ENCODE assay signal across 1 cellular context in genomic region chr20:50794846-50795634, GRCh38.
TF ChIP-seq lines count a peak whose summit lies in the region.

A gene with protein sequence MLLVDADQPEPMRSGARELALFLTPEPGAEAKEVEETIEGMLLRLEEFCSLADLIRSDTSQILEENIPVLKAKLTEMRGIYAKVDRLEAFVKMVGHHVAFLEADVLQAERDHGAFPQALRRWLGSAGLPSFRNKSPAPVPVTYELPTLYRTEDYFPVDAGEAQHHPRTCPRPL (plus strand): TSS chr20:50795061. CDS start chr20:50795084, 23 bp downstream.

TF ChIP-seq in GM12878, 131 proteins besides CTCF, POLR2A, EP300 and RAD21 (continued from another document and continues in another):
- TF ChIP-seq BCLAF1 (IDR thresholded peaks at IDR 0.05) (0 out of 2 replicates have a peak, but pooled peaks have one; percentile 52), BRCA1 (IDR thresholded peaks at IDR 0.05; ENCODE audit: low read depth, low read length) (no peak), TCF12 (IDR thresholded peaks at IDR 0.05; ENCODE audit: low read depth, low read length) (peak; percentile 98), EZH2 (IDR thresholded peaks at IDR 0.05; ENCODE audit: borderline replicate concordance, control insufficient read depth, low read depth, low read length) (no peak), IKZF1 (conservative IDR thresholded peaks at IDR 0.05) (peak; percentile 83), MYC (IDR thresholded peaks at IDR 0.05; ENCODE audit: insufficient read depth, insufficient read length, insufficient replicate concordance, low read length, severe bottlenecking) (no peak), TAF1 (IDR thresholded peaks at IDR 0.05; ENCODE audit: borderline replicate concordance, low read depth, low read length) (peak; percentile 57), ETV6 (conservative IDR thresholded peaks at IDR 0.05 in 1 of 2, IDR thresholded peaks at IDR 0.05 in 1 of 2; ENCODE audit: borderline replicate concordance in 1 of 2, low read depth in 1 of 2) (peak in 1 of 2 experiments; percentile 89; a peak in 3 of 4 replicates), ATF2 (IDR thresholded peaks at IDR 0.05; ENCODE audit: low read length) (no peak), BMI1 (IDR thresholded peaks at IDR 0.05; ENCODE audit: borderline replicate concordance) (no peak), TCF3 (IDR thresholded peaks at IDR 0.05; ENCODE audit: borderline replicate concordance, insufficient read depth, low read depth, low read length) (peak; percentile 99), SRF (IDR thresholded peaks at IDR 0.05; ENCODE audit: low read depth in 2 of 2, low read length in 2 of 2) (no peak), MEF2A (IDR thresholded peaks at IDR 0.05; ENCODE audit: insufficient read depth, low read depth, low read length) (peak; percentile 85; the same call in 1 of the 2 replicates), CEBPB (IDR thresholded peaks at IDR 0.05; ENCODE audit: borderline replicate concordance in 1 of 2, low read depth in 2 of 2, low read length in 2 of 2) (no peak), ZZZ3 (IDR thresholded peaks at IDR 0.05; ENCODE audit: control insufficient read depth, insufficient read length, low read depth) (no peak), NFIC (IDR thresholded peaks at IDR 0.05; ENCODE audit: low read depth, low read length) (no peak), HCFC1 (IDR thresholded peaks at IDR 0.05; ENCODE audit: low read length) (no peak), NFYA (IDR thresholded peaks at IDR 0.05; ENCODE audit: borderline replicate concordance, low read depth, low read length) (no peak), TARDBP (IDR thresholded peaks at IDR 0.05; ENCODE audit: borderline replicate concordance) (no peak), SIN3A (IDR thresholded peaks at IDR 0.05; ENCODE audit: low read depth, low read length) (peak; percentile 48; the same call in 1 of the 2 replicates), CREM (IDR thresholded peaks at IDR 0.05; ENCODE audit: low read depth) (no peak), ZNF384 (IDR thresholded peaks at IDR 0.05; ENCODE audit: borderline replicate concordance, low read depth, low read length) (no peak), HDAC6 (IDR thresholded peaks at IDR 0.05; ENCODE audit: unreplicated experiment) (no peak), CHD2 (IDR thresholded peaks at IDR 0.05; ENCODE audit: borderline replicate concordance, low read depth, low read length) (0 out of 2 replicates have a peak, but pooled peaks have one; percentile 36), PAX5 (IDR thresholded peaks at IDR 0.05; ENCODE audit: borderline replicate concordance, low read depth, low read length) (peak; percentile 72; the same call in 1 of the 2 replicates), RAD51 (IDR thresholded peaks at IDR 0.05) (no peak), WRNIP1 (IDR thresholded peaks at IDR 0.05; ENCODE audit: borderline replicate concordance, low read depth, low read length) (no peak), RUNX3 (IDR thresholded peaks at IDR 0.05; ENCODE audit: low read length) (peak; percentile 44; the same call in 1 of the 2 replicates), ZNF217 (IDR thresholded peaks at IDR 0.05) (peak; percentile 56), CUX1 (IDR thresholded peaks at IDR 0.05; ENCODE audit: insufficient replicate concordance, low read depth, low read length) (no peak), NR2F1 (conservative IDR thresholded peaks at IDR 0.05) (peak; percentile 59), TBL1XR1 (IDR thresholded peaks at IDR 0.05; ENCODE audit: low read depth, low read length) (no peak), POLR2AphosphoS2 (IDR thresholded peaks at IDR 0.05; ENCODE audit: low read depth, low read length) (no peak), ESRRA (IDR thresholded peaks at IDR 0.05; ENCODE audit: low read length) (no peak), POU2F2 (IDR thresholded peaks at IDR 0.05; ENCODE audit: borderline replicate concordance, low read depth, low read length) (peak; percentile 77; the same call in 1 of the 3 replicates), CBFB (IDR thresholded peaks at IDR 0.05; ENCODE audit: low read depth) (no peak), RB1 (IDR thresholded peaks at IDR 0.05; ENCODE audit: borderline replicate concordance) (peak; percentile 92; the same call in 1 of the 2 replicates), SIX5 (IDR thresholded peaks at IDR 0.05; ENCODE audit: low read depth, low read length, severe bottlenecking) (no peak), RBBP5 (conservative IDR thresholded peaks at IDR 0.05) (no peak), RCOR1 (conservative IDR thresholded peaks at IDR 0.05; ENCODE audit: low read depth, low read length) (0 out of 2 replicates have a peak, but pooled peaks have one; percentile 88)
- TF ChIP-seq, protein P1, sequence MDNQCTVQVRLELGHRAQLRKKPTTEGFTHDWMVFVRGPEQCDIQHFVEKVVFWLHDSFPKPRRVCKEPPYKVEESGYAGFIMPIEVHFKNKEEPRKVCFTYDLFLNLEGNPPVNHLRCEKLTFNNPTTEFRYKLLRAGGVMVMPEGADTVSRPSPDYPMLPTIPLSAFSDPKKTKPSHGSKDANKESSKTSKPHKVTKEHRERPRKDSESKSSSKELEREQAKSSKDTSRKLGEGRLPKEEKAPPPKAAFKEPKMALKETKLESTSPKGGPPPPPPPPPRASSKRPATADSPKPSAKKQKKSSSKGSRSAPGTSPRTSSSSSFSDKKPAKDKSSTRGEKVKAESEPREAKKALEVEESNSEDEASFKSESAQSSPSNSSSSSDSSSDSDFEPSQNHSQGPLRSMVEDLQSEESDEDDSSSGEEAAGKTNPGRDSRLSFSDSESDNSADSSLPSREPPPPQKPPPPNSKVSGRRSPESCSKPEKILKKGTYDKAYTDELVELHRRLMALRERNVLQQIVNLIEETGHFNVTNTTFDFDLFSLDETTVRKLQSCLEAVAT (IDR thresholded peaks at IDR 0.05): no peak
- TF ChIP-seq, protein P2, sequence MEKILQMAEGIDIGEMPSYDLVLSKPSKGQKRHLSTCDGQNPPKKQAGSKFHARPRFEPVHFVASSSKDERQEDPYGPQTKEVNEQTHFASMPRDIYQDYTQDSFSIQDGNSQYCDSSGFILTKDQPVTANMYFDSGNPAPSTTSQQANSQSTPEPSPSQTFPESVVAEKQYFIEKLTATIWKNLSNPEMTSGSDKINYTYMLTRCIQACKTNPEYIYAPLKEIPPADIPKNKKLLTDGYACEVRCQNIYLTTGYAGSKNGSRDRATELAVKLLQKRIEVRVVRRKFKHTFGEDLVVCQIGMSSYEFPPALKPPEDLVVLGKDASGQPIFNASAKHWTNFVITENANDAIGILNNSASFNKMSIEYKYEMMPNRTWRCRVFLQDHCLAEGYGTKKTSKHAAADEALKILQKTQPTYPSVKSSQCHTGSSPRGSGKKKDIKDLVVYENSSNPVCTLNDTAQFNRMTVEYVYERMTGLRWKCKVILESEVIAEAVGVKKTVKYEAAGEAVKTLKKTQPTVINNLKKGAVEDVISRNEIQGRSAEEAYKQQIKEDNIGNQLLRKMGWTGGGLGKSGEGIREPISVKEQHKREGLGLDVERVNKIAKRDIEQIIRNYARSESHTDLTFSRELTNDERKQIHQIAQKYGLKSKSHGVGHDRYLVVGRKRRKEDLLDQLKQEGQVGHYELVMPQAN (conservative IDR thresholded peaks at IDR 0.05): peak; percentile 48
- TF ChIP-seq, protein P3, sequence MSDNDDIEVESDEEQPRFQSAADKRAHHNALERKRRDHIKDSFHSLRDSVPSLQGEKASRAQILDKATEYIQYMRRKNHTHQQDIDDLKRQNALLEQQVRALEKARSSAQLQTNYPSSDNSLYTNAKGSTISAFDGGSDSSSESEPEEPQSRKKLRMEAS (IDR thresholded peaks at IDR 0.05; ENCODE audit: low read depth, low read length): peak; percentile 38
- TF ChIP-seq, protein P4, sequence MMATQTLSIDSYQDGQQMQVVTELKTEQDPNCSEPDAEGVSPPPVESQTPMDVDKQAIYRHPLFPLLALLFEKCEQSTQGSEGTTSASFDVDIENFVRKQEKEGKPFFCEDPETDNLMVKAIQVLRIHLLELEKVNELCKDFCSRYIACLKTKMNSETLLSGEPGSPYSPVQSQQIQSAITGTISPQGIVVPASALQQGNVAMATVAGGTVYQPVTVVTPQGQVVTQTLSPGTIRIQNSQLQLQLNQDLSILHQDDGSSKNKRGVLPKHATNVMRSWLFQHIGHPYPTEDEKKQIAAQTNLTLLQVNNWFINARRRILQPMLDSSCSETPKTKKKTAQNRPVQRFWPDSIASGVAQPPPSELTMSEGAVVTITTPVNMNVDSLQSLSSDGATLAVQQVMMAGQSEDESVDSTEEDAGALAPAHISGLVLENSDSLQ (IDR thresholded peaks at IDR 0.05): no peak
- TF ChIP-seq, protein P5, sequence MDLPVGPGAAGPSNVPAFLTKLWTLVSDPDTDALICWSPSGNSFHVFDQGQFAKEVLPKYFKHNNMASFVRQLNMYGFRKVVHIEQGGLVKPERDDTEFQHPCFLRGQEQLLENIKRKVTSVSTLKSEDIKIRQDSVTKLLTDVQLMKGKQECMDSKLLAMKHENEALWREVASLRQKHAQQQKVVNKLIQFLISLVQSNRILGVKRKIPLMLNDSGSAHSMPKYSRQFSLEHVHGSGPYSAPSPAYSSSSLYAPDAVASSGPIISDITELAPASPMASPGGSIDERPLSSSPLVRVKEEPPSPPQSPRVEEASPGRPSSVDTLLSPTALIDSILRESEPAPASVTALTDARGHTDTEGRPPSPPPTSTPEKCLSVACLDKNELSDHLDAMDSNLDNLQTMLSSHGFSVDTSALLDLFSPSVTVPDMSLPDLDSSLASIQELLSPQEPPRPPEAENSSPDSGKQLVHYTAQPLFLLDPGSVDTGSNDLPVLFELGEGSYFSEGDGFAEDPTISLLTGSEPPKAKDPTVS (IDR thresholded peaks at IDR 0.05; ENCODE audit: low read depth, low read length): no peak
- TF ChIP-seq, protein P6, sequence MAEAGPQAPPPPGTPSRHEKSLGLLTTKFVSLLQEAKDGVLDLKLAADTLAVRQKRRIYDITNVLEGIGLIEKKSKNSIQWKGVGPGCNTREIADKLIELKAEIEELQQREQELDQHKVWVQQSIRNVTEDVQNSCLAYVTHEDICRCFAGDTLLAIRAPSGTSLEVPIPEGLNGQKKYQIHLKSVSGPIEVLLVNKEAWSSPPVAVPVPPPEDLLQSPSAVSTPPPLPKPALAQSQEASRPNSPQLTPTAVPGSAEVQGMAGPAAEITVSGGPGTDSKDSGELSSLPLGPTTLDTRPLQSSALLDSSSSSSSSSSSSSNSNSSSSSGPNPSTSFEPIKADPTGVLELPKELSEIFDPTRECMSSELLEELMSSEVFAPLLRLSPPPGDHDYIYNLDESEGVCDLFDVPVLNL (IDR thresholded peaks at IDR 0.05; ENCODE audit: low read depth, low read length): no peak
